ENCODE assay signal across 19 cellular contexts in genomic region chr13:27018882-27019281, GRCh38.
A peak's percentile ranks its signal among the peaks of the same experiment; 100 is the strongest.
DNase-seq lines count a peak whose midpoint lies in the region; ATAC-seq and TF ChIP-seq lines count a peak whose summit lies in the region.
"Had no signal": no experiment of that assay in that cellular context is flagged by ENCODE, and none has a peak within 500 bp of the region (broad histone marks: within the 10 kb centered on the region; RNA-seq: fewer than 3 reads in every experiment).

No MANE protein-coding gene starts in this region.

- 40 to 65% methylated on average over 4 to 5 of the region's 5 CpGs for WGBS in gastroesophageal sphincter (ENCODE audit: low coverage in 1 of 2), 2 donors

- H3K4me1 ChIP-seq in Panc1 (ENCODE audit: control insufficient read depth, insufficient read depth, low read length) (peaks cover 28% of the 10 kb centered on the region), gastroesophageal sphincter (peaks cover 0 to 67% (median 13%) of the 10 kb centered on the region in 3 donors)

- H3K4me3 Mint-ChIP-seq in stimulated activated naive B cell treated with anti-CD40 and anti-IgM and Interleukin-4, amounts not matched to agents 10 μg/mL and 1 μg/mL and 100 μg/mL, for 72 hours: no peak overlapping the region

- peak overlapping the region; percentile 20 for H3K27ac Mint-ChIP-seq in stimulated activated naive B cell treated with anti-CD40 and anti-IgM and Interleukin-4, amounts not matched to agents 10 μg/mL and 1 μg/mL and 100 μg/mL, for 72 hours

- no TSS peak for BruUV-seq in Panc1 (replicated peaks; lab: Mats Ljungman, UMichigan)

- intact Hi-C loops in Panc1 (cut with micrococcal nuclease; ENCODE audit: unreplicated experiment): no loop called here

- no peak for TF ChIP-seq EP300 in gastroesophageal sphincter (IDR thresholded peaks at IDR 0.05)

- TF ChIP-seq CTCF in AG04450 (IDR thresholded peaks at IDR 0.05; ENCODE audit: low read depth, low read length) (no peak), Panc1 (IDR thresholded peaks at IDR 0.05) (no peak), gastroesophageal sphincter (IDR thresholded peaks at IDR 0.05) (no peak)

- H3K9me3 ChIP-seq in AG04450 (ENCODE audit: control insufficient read depth, insufficient read depth, low read length): peaks cover 6% of the 10 kb centered on the region; the same call in 1 of the 2 replicates
- no peaks in the 10 kb centered on the region for H3K9me3 ChIP-seq in Panc1 (ENCODE audit: control insufficient read depth, insufficient read depth, low read depth, low read length)
- no peaks in the 10 kb centered on the region for H3K9me3 ChIP-seq in gastroesophageal sphincter

- in situ Hi-C loops in Panc1 (cut with HindIII; ENCODE audit: low pct_unique_long_range_greater_than_20kb, low sequenced_read_pairs): no loop called here

- peaks cover 8 to 13% of the 10 kb centered on the region in 2 donors for H3K4me1 Mint-ChIP-seq in stimulated activated naive B cell treated with anti-CD40 and anti-IgM and Interleukin-4, amounts not matched to agents 10 μg/mL and 1 μg/mL and 100 μg/mL, for 72 hours

- no peaks in the 10 kb centered on the region for H3K9me3 Mint-ChIP-seq in stimulated activated naive B cell treated with anti-CD40 and anti-IgM and Interleukin-4, amounts not matched to agents 10 μg/mL and 1 μg/mL and 100 μg/mL, for 72 hours

- H3K27me3 ChIP-seq in AG04450 (ENCODE audit: control insufficient read depth, insufficient read depth, low read length) (no peaks in the 10 kb centered on the region), Panc1 (ENCODE audit: control insufficient read depth, insufficient read depth, low read length) (no peaks in the 10 kb centered on the region), gastroesophageal sphincter (no peaks in the 10 kb centered on the region)

- H3K36me3 ChIP-seq in Panc1 (ENCODE audit: control insufficient read depth, insufficient read depth, low read length) (no peaks in the 10 kb centered on the region), gastroesophageal sphincter (no peaks in the 10 kb centered on the region)

- DNase-seq in AG04450 (ENCODE audit: low read depth, low spot score) (no peak), Panc1 (ENCODE audit: low read depth, low spot score) (no peak), islet precursor cell (peak; percentile 39), NCI-H187 (lab: John Stamatoyannopoulos, UW) (no peak), NCI-H524 (lab: John Stamatoyannopoulos, UW) (no peak)
- DNase-seq in stimulated activated naive B cell treated with anti-CD40 and anti-IgM and Interleukin-4, amounts not matched to agents 10 μg/mL and 1 μg/mL and 100 μg/mL, for 72 hours: no peak
- DNase-seq: 8988T, C1 segment of cervical spinal cord, EL, Karpas-422, MM.1S, NCI-H1105, NCI-H187 treated with DMSO at 0.1 percent for 48 hours, NCI-H446 had no signal

- no peak for TF ChIP-seq POLR2A in gastroesophageal sphincter (IDR thresholded peaks at IDR 0.05)

- CTCF ChIA-PET in AG04450 (lab: Charles Lee) (no interaction called here), Panc1 (lab: Charles Lee) (no interaction called here)

- H3K4me3 ChIP-seq in AG04450 (ENCODE audit: low read depth, low read length) (no peak overlapping the region), Panc1 (ENCODE audit: low read depth in 2 of 2, low read length in 2 of 2) (no peak overlapping the region), gastroesophageal sphincter (no peak overlapping the region)
- H3K4me3 ChIP-seq: SK-N-MC had no signal

- POLR2A ChIA-PET in AG04450 (lab: Yijun Ruan, JAX) (interaction anchor here (0.7 to 1.0 kb wide), 2 partner anchors 15 to 112 kb away, joined by 4 to 5 read pairs; no protein-coding TSS in a partner anchor), Panc1 (lab: Charles Lee) (no interaction called here)

- no peaks in the 10 kb centered on the region for H3K36me3 Mint-ChIP-seq in stimulated activated naive B cell treated with anti-CD40 and anti-IgM and Interleukin-4, amounts not matched to agents 10 μg/mL and 1 μg/mL and 100 μg/mL, for 72 hours

- H3K27me3 Mint-ChIP-seq in stimulated activated naive B cell treated with anti-CD40 and anti-IgM and Interleukin-4, amounts not matched to agents 10 μg/mL and 1 μg/mL and 100 μg/mL, for 72 hours: peaks cover 0 to 5% of the 10 kb centered on the region in 2 donors

- peak overlapping the region; percentile 47 for H3K27ac ChIP-seq in AG04450 (ENCODE audit: low read depth, low read length)
- peak overlapping the region; percentile 87 for H3K27ac ChIP-seq in Panc1 (ENCODE audit: low read length)
- peak overlapping the region in 2 of 4 donors; percentile 1 to 26 for H3K27ac ChIP-seq in gastroesophageal sphincter
- H3K27ac ChIP-seq: SK-N-MC had no signal

- ATAC-seq in Panc1 (no peak), gastroesophageal sphincter (no peak), HG02970 (IDR thresholded peaks at IDR 0.05; ENCODE audit: low FRiP score, unreplicated experiment) (no peak)
- no peak for ATAC-seq in stimulated activated naive B cell treated with anti-CD40 and anti-IgM and Interleukin-4, amounts not matched to agents 10 μg/mL and 1 μg/mL and 100 μg/mL, for 72 hours (replicated peaks)
- ATAC-seq: HCT116, Right ventricle myocardium inferior had no signal
